ENCODE assay signal across 15 cellular contexts in genomic region chr2:9807555-9808305, GRCh38.
"Had no signal": no experiment of that assay in that cellular context is flagged by ENCODE, and none has a peak within 500 bp of the region (broad histone marks: within the 10 kb centered on the region; RNA-seq: fewer than 3 reads in every experiment).

No MANE protein-coding gene starts in this region.

- FAIRE-seq: endometrium, small intestine had no signal

- H3K9me3 ChIP-seq: esophagus muscularis mucosa, upper lobe of left lung had no signal

- H3K4me3 ChIP-seq: dorsolateral prefrontal cortex, esophagus muscularis mucosa, SK-N-MC, upper lobe of left lung had no signal

- H3K36me3 ChIP-seq: brain microvascular endothelial cell, esophagus muscularis mucosa, upper lobe of left lung had no signal

- H3K27ac ChIP-seq: brain microvascular endothelial cell, dorsolateral prefrontal cortex, esophagus muscularis mucosa, SK-N-MC, upper lobe of left lung had no signal

- DNase-seq: activated CD4-positive, alpha-beta T cell treated with anti-CD3 and anti-CD28 coated beads, Interleukin-2, amount 10 ng/mL, durations not matched to agents 24 days and 14 days; activated gamma-delta T cell; activated naive CD8-positive, alpha-beta T cell treated with anti-CD3 and anti-CD28 coated beads for 36 hours; activated T-cell treated with anti-CD3 and anti-CD28 coated beads for 4 hours; brain microvascular endothelial cell; cerebellar nuclear complex; foreskin fibroblast; mesenchymal stem cell; nephron progenitor cell; small intestine had no signal

- H3K27me3 ChIP-seq: brain microvascular endothelial cell, dorsolateral prefrontal cortex, esophagus muscularis mucosa, upper lobe of left lung had no signal
